Comparison of ENCODE assay signal across 10 cellular contexts in genomic region chr3:121661376-121661775, GRCh38. TPM values are rescaled to one million over a fixed set of nuclear protein-coding genes. Genes with fewer than 3 reads are reported as not detected.
DNase-seq lines count a peak whose midpoint lies in the region; ATAC-seq, FAIRE-seq and TF ChIP-seq lines count a peak whose summit lies in the region.
"Had no signal": no experiment of that assay in that cellular context is flagged by ENCODE, and none has a peak within 500 bp of the region (broad histone marks: within the 10 kb centered on the region; RNA-seq: fewer than 3 reads in every experiment).

No MANE protein-coding gene starts in this region.

- H3K36me3 ChIP-seq in GM23248 (ENCODE audit: low read depth) (peaks cover 6% of the 10 kb centered on the region; the same call in 1 of the 2 replicates), SU-DHL-6 (ENCODE audit: low read length) (0 out of 2 replicates have a peak, but pooled peaks cover 2% of the 10 kb centered on the region), gastrocnemius medialis (peaks cover 0 to 26% of the 10 kb centered on the region in 2 donors), body of pancreas (replicated peaks in 1 of 2; ENCODE audit: insufficient read depth in 1 of 2, low read depth in 2 of 2) (peaks cover 0 to 13% of the 10 kb centered on the region in 2 donors)

- no peak for ATAC-seq in gastrocnemius medialis
- ATAC-seq in HG03378 (IDR thresholded peaks at IDR 0.05; ENCODE audit: unreplicated experiment) = no peak
- ATAC-seq in GM18502 (IDR thresholded peaks at IDR 0.05; ENCODE audit: poor library complexity, unreplicated experiment) = no peak
- ATAC-seq in body of pancreas = no peak

- H3K4me2 ChIP-seq in GM23248 (ENCODE audit: unreplicated experiment) (no peak overlapping the region), SU-DHL-6 (ENCODE audit: low read depth, low read length, poor library complexity, severe bottlenecking) (peak overlapping the region; percentile 83)
- H3K4me2 ChIP-seq: PC-9 had no signal

- in situ Hi-C loops in GM23248 (cut with MboI) = no loop called here
- in situ Hi-C loops in gastrocnemius medialis (cut with MboI; ENCODE audit: low sequenced_read_pairs in 4 of 4) = no loop called here

- no peak for FAIRE-seq in D721Med (lab: Jason Lieb, UNC)

- H4K20me1 ChIP-seq in GM23248 (ENCODE audit: insufficient read depth) (no peaks in the 10 kb centered on the region), SU-DHL-6 (ENCODE audit: low read depth, low read length) (no peaks in the 10 kb centered on the region)

- TF ChIP-seq CTCF in SU-DHL-6 (IDR thresholded peaks at IDR 0.05; ENCODE audit: insufficient read depth, low read length, poor library complexity, severe bottlenecking) = no peak
- no peak for TF ChIP-seq CTCF in endothelial cell (IDR thresholded peaks at IDR 0.05; ENCODE audit: unreplicated experiment)
- TF ChIP-seq CTCF in gastrocnemius medialis (IDR thresholded peaks at IDR 0.05 in 4 of 5, conservative IDR thresholded peaks at IDR 0.05 in 1 of 5) = no peak
- TF ChIP-seq CTCF in body of pancreas (IDR thresholded peaks at IDR 0.05) = no peak
- TF ChIP-seq CTCF in D721Med (IDR thresholded peaks at IDR 0.05; ENCODE audit: insufficient read depth, missing control alignments) = no peak

- no peaks in the 10 kb centered on the region for H3K9me3 Mint-ChIP-seq in endothelial cell (ENCODE audit: unreplicated experiment)

- peaks cover 34% of the 10 kb centered on the region for H3K4me1 Mint-ChIP-seq in endothelial cell (ENCODE audit: unreplicated experiment)

- peak overlapping the region; percentile 92 for H3K27ac Mint-ChIP-seq in endothelial cell (ENCODE audit: unreplicated experiment)

- H3K27me3 Mint-ChIP-seq in endothelial cell (ENCODE audit: unreplicated experiment) = peaks cover 8% of the 10 kb centered on the region

- H2AFZ ChIP-seq in GM23248 (peak overlapping the region; percentile 67), SU-DHL-6 (ENCODE audit: low read depth, low read length, severe bottlenecking) (peak overlapping the region; percentile 59)
- H2AFZ ChIP-seq: PC-9 had no signal

- H3K79me2 ChIP-seq in GM23248 (ENCODE audit: insufficient read depth) (peaks cover 25% of the 10 kb centered on the region), SU-DHL-6 (ENCODE audit: insufficient read depth, low read length) (peaks cover 28% of the 10 kb centered on the region)

- intact Hi-C loops in gastrocnemius medialis (cut with DNase I; ENCODE audit: low total_unique reads) = no loop called here
- intact Hi-C loops in body of pancreas (cut with DNase I) = no loop called here

- DNase-seq in GM23248 = no peak
- DNase-seq in endothelial cell (ENCODE audit: low spot score) = no peak
- DNase-seq in gastrocnemius medialis = no peak
- no peak for DNase-seq in body of pancreas
- DNase-seq in D721Med (ENCODE audit: insufficient read length, low spot score) = no peak
- DNase-seq: cerebellar nuclear complex, PC-9 had no signal

- H3K36me3 Mint-ChIP-seq in endothelial cell (ENCODE audit: low read depth, unreplicated experiment) = peaks cover 56% of the 10 kb centered on the region

- H3K4me3 Mint-ChIP-seq in endothelial cell (ENCODE audit: unreplicated experiment) = no peak overlapping the region

- H3K9me3 ChIP-seq in GM23248 (ENCODE audit: low read depth) = no peaks in the 10 kb centered on the region
- H3K9me3 ChIP-seq in SU-DHL-6 (ENCODE audit: insufficient read depth, low read length) = no peaks in the 10 kb centered on the region
- no peaks in the 10 kb centered on the region for H3K9me3 ChIP-seq in gastrocnemius medialis
- H3K9me3 ChIP-seq in body of pancreas = no peaks in the 10 kb centered on the region

- H3K4me3 ChIP-seq in GM23248 (no peak overlapping the region), SU-DHL-6 (ENCODE audit: insufficient read depth, low read length, poor library complexity, severe bottlenecking) (peak overlapping the region; percentile 65), gastrocnemius medialis (no peak overlapping the region), body of pancreas (no peak overlapping the region)
- H3K4me3 ChIP-seq: PC-9 had no signal

- TF ChIP-seq POLR2A in gastrocnemius medialis (IDR thresholded peaks at IDR 0.05) (no peak), body of pancreas (IDR thresholded peaks at IDR 0.05) (no peak)

- no peak overlapping the region; the same call in 1 of the 2 replicates for H3K9ac ChIP-seq in GM23248
- peak overlapping the region; percentile 61 for H3K9ac ChIP-seq in SU-DHL-6 (ENCODE audit: low read length)

- peaks cover 13% of the 10 kb centered on the region; the same call in 1 of the 2 replicates for H3F3A ChIP-seq in GM23248 (ENCODE audit: insufficient read depth)
- no peaks in the 10 kb centered on the region for H3F3A ChIP-seq in SU-DHL-6 (ENCODE audit: insufficient read depth)

- H3K4me1 ChIP-seq in GM23248 (ENCODE audit: insufficient read depth) = peaks cover 4% of the 10 kb centered on the region; the same call in 1 of the 2 replicates
- peaks cover 8 to 12% of the 10 kb centered on the region in 2 donors for H3K4me1 ChIP-seq in gastrocnemius medialis
- peaks cover 10% of the 10 kb centered on the region for H3K4me1 ChIP-seq in body of pancreas

- 97 to 98% methylated on average over 6 of the region's 6 CpGs for WGBS in GM23248 (ENCODE audit: low coverage in 1 of 2, low lambda C conversion rate in 2 of 2, missing lambda C conversion rate in 2 of 2), 2 experiments
- 80 to 91% methylated on average over 6 of the region's 6 CpGs for WGBS in body of pancreas, 2 donors

- H3K9me2 ChIP-seq in GM23248 (ENCODE audit: insufficient read depth) (no peaks in the 10 kb centered on the region), SU-DHL-6 (replicated peaks; ENCODE audit: insufficient read depth, low read length) (no peaks in the 10 kb centered on the region)

- H3K27me3 ChIP-seq in GM23248 (replicated peaks; ENCODE audit: insufficient read depth) = no peaks in the 10 kb centered on the region
- H3K27me3 ChIP-seq in SU-DHL-6 (ENCODE audit: low read length) = no peaks in the 10 kb centered on the region
- no peaks in the 10 kb centered on the region for H3K27me3 ChIP-seq in gastrocnemius medialis
- no peaks in the 10 kb centered on the region for H3K27me3 ChIP-seq in body of pancreas

- peak overlapping the region; percentile 77 for H3K27ac ChIP-seq in GM23248
- peak overlapping the region; percentile 77 for H3K27ac ChIP-seq in SU-DHL-6 (ENCODE audit: low read depth, low read length)
- peak overlapping the region in 3 of 4 donors; percentile 50 to 71 (median 58) for H3K27ac ChIP-seq in gastrocnemius medialis
- H3K27ac ChIP-seq in body of pancreas = peak overlapping the region in 1 of 4 donors; percentile 78
- H3K27ac ChIP-seq: PC-9 had no signal

RNA-seq across cellular contexts. Expression of gene HCLS1, which starts 0.7 kb away (rescaled TPM):
- 28.6 and 29.8 TPM in 2 replicates for total RNA-seq in GM23248 (2014; rRNA removed; shearing (Covaris generic))
- polyA plus RNA-seq in GM23248 (2016; fragmentation: Nextera tagmentation; extraction: Ambion mirVana) = 39.0 and 39.2 TPM in 2 replicates
- total RNA-seq in endothelial cell (ENCODE audit: unreplicated experiment) = 45.8 TPM
- 10 to 100 TPM in 1 of 4 donors, 1 to 10 TPM in 3; 6.6 to 15.3 (median 7.8) TPM for total RNA-seq in gastrocnemius medialis
- 10 to 100 TPM; 12.2 to 17.1 TPM for total RNA-seq in body of pancreas
